Comparison of ENCODE assay signal across 10 cellular contexts in the genomic region with DNA sequence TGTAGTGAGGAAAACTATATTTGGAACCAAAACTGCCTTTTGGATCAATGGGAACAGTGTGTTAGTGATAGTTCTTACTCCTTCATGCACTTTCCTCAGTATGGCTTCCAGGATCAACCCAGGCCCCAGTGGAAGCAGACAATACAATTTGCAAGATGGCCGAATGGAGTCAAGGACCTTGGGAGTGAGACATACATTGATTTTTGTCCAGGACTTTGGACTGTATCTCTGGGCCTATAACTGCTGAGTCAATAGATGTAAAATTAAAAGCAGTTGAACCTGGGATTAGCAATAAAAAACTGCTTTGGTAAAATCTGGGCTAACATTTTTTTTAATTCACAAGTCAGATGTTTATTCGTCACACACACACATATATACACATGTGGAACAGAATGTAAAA. TPM values are rescaled to one million over a fixed set of nuclear protein-coding genes. Genes with fewer than 3 reads are reported as not detected.
DNase-seq lines count a peak whose midpoint lies in the region; ATAC-seq and TF ChIP-seq lines count a peak whose summit lies in the region.
"Had no signal": no experiment of that assay in that cellular context is flagged by ENCODE, and none has a peak within 500 bp of the region (broad histone marks: within the 10 kb centered on the region; RNA-seq: fewer than 3 reads in every experiment).

No MANE protein-coding gene starts in this region.

- H3K36me3 ChIP-seq in Caco-2 (ENCODE audit: control insufficient read depth, insufficient read depth, low read length) (no peaks in the 10 kb centered on the region), MG63 (peaks cover 17% of the 10 kb centered on the region), fibroblast of lung (ENCODE audit: control insufficient read depth, insufficient read depth, low read length) (no peaks in the 10 kb centered on the region), ovary (no peaks in the 10 kb centered on the region), mucosa of descending colon (ENCODE audit: low read depth) (no peaks in the 10 kb centered on the region)
- no peaks in the 10 kb centered on the region for H3K36me3 ChIP-seq in CD8-positive, alpha-beta memory T cell (ENCODE audit: insufficient read depth, low read length)
- H3K36me3 ChIP-seq: HAP-1 had no signal

- TF ChIP-seq EP300 in ovary (IDR thresholded peaks at IDR 0.05), result no peak

- no peak overlapping the region for H3K9ac ChIP-seq in fibroblast of lung (ENCODE audit: insufficient read depth, low read length)

- intact Hi-C loops in Caco-2 (cut with micrococcal nuclease; ENCODE audit: unreplicated experiment) (no loop called here), ovary (cut with DNase I) (no loop called here), mucosa of descending colon (cut with DNase I, micrococcal nuclease) (no loop called here)

- no peaks in the 10 kb centered on the region for H3K27me3 ChIP-seq in Caco-2 (replicated peaks; ENCODE audit: control insufficient read depth, insufficient read depth, low read length)
- H3K27me3 ChIP-seq in MG63, result no peaks in the 10 kb centered on the region
- H3K27me3 ChIP-seq in fibroblast of lung (ENCODE audit: control insufficient read depth, insufficient read depth, low read length), result no peaks in the 10 kb centered on the region
- no peaks in the 10 kb centered on the region for H3K27me3 ChIP-seq in ovary
- H3K27me3 ChIP-seq in CD8-positive, alpha-beta memory T cell (ENCODE audit: insufficient read depth, low read length, poor library complexity, severe bottlenecking), result no peaks in the 10 kb centered on the region

- H3K4me3 ChIP-seq in Caco-2 (ENCODE audit: low read depth, low read length), result no peak overlapping the region
- peak overlapping the region; percentile 74 for H3K4me3 ChIP-seq in MG63
- H3K4me3 ChIP-seq in fibroblast of lung (replicated peaks in 1 of 4; ENCODE audit: control extremely low read depth in 1 of 4, insufficient read depth in 1 of 4, low read depth in 3 of 4, low read length in 4 of 4), result peak overlapping the region in 3 of 4 experiments; percentile 11 to 90 (median 84)
- H3K4me3 ChIP-seq in ovary, result peak overlapping the region; percentile 90
- no peak overlapping the region for H3K4me3 ChIP-seq in CD8-positive, alpha-beta memory T cell (ENCODE audit: low read length)
- H3K4me3 ChIP-seq in mucosa of descending colon, result no peak overlapping the region

- H2AFZ ChIP-seq in fibroblast of lung (ENCODE audit: low read length), result no peak overlapping the region

- DNase-seq in Caco-2 (no peak), MG63 (no peak), fibroblast of lung (ENCODE audit: low read depth in 2 of 2) (no peak), ovary (no peak), NCI-H1436 treated with DMSO at 0.1 percent for 48 hours (lab: John Stamatoyannopoulos, UW) (no peak), mucosa of descending colon (no peak), GM19238 (ENCODE audit: insufficient read length, low spot score) (no peak)
- no peak for DNase-seq in CD8-positive, alpha-beta memory T cell
- DNase-seq: effector CD8-positive, alpha-beta T cell had no signal

- no peaks in the 10 kb centered on the region for H3K9me3 Mint-ChIP-seq in Caco-2 (ENCODE audit: unreplicated experiment)
- peaks cover 4 to 27% (median 17%) of the 10 kb centered on the region in 5 donors for H3K9me3 Mint-ChIP-seq in CD8-positive, alpha-beta memory T cell

- ATAC-seq in mucosa of descending colon, result no peak

- no peaks in the 10 kb centered on the region for H4K20me1 ChIP-seq in fibroblast of lung (ENCODE audit: control insufficient read depth, extremely low read depth, insufficient read depth, low read length)

- H3K4me2 ChIP-seq in fibroblast of lung (ENCODE audit: extremely low read depth, insufficient read depth, low read length), result peak overlapping the region; percentile 91

- CTCF ChIA-PET in Caco-2 (lab: Charles Lee), result no interaction called here
- CTCF ChIA-PET in CD8-positive, alpha-beta memory T cell (lab: Charles Lee), result no interaction called here

- TF ChIP-seq CTCF in Caco-2 (IDR thresholded peaks at IDR 0.05; ENCODE audit: insufficient read depth in 1 of 2, low read depth in 1 of 2, low read length in 1 of 2, severe bottlenecking in 1 of 2, unreplicated experiment in 1 of 2), result no peak
- TF ChIP-seq CTCF in fibroblast of lung (conservative IDR thresholded peaks at IDR 0.05 in 1 of 2, IDR thresholded peaks at IDR 0.05 in 1 of 2; ENCODE audit: low read depth in 1 of 2, low read length in 2 of 2), result no peak
- no peak for TF ChIP-seq CTCF in ovary (IDR thresholded peaks at IDR 0.05)
- TF ChIP-seq CTCF in mucosa of descending colon (IDR thresholded peaks at IDR 0.05), result no peak

- peaks cover 12% of the 10 kb centered on the region for H3K79me2 ChIP-seq in fibroblast of lung (ENCODE audit: control insufficient read depth, insufficient read depth, low read length)

- H3K4me1 ChIP-seq in Caco-2 (no peaks in the 10 kb centered on the region), fibroblast of lung (ENCODE audit: control insufficient read depth, extremely low read depth, insufficient read depth, low read length) (peaks cover 11% of the 10 kb centered on the region), ovary (ENCODE audit: insufficient read depth) (peaks cover 6% of the 10 kb centered on the region), mucosa of descending colon (ENCODE audit: low read depth) (peaks cover 35% of the 10 kb centered on the region)
- peaks cover 6% of the 10 kb centered on the region for H3K4me1 ChIP-seq in CD8-positive, alpha-beta memory T cell (ENCODE audit: insufficient read depth, low read length)

- H3K4me3 Mint-ChIP-seq in Caco-2 (ENCODE audit: unreplicated experiment), result no peak overlapping the region
- H3K4me3 Mint-ChIP-seq in CD8-positive, alpha-beta memory T cell, result peak overlapping the region in 2 of 7 donors; percentile 20 to 23

- H3K36me3 Mint-ChIP-seq in Caco-2 (ENCODE audit: insufficient read depth, unreplicated experiment), result peaks cover 6% of the 10 kb centered on the region
- H3K36me3 Mint-ChIP-seq in CD8-positive, alpha-beta memory T cell, result no peaks in the 10 kb centered on the region

- H3K27me3 Mint-ChIP-seq in Caco-2 (ENCODE audit: insufficient read depth, unreplicated experiment), result no peaks in the 10 kb centered on the region
- peaks cover 9 to 19% of the 10 kb centered on the region in 2 donors for H3K27me3 Mint-ChIP-seq in CD8-positive, alpha-beta memory T cell

- no peak for TF ChIP-seq POLR2A in ovary (IDR thresholded peaks at IDR 0.05)

- POLR2A ChIA-PET in Caco-2 (lab: Charles Lee), result no interaction called here
- POLR2A ChIA-PET in CD8-positive, alpha-beta memory T cell (lab: Charles Lee), result no interaction called here

- H3K27ac ChIP-seq in fibroblast of lung (ENCODE audit: insufficient read depth, low read length), result no peak overlapping the region
- H3K27ac ChIP-seq in ovary, result no peak overlapping the region
- no peak overlapping the region for H3K27ac ChIP-seq in CD8-positive, alpha-beta memory T cell (ENCODE audit: low read depth, low read length)

- H3K27ac Mint-ChIP-seq in Caco-2 (ENCODE audit: unreplicated experiment), result no peak overlapping the region
- H3K27ac Mint-ChIP-seq in CD8-positive, alpha-beta memory T cell, result peak overlapping the region in 1 of 8 donors; percentile 49

- 82 to 97% (median 94%) methylated on average over 2 of the region's 2 CpGs for WGBS in ovary, 3 donors

- H3K9me3 ChIP-seq in Caco-2 (no peaks in the 10 kb centered on the region), MG63 (no peaks in the 10 kb centered on the region), fibroblast of lung (ENCODE audit: control insufficient read depth, insufficient read depth, low read depth, low read length) (no peaks in the 10 kb centered on the region), ovary (no peaks in the 10 kb centered on the region), mucosa of descending colon (no peaks in the 10 kb centered on the region)
- no peaks in the 10 kb centered on the region for H3K9me3 ChIP-seq in CD8-positive, alpha-beta memory T cell (ENCODE audit: low read length)
- H3K9me3 ChIP-seq: HAP-1 had no signal

- no peaks in the 10 kb centered on the region for H3K4me1 Mint-ChIP-seq in Caco-2 (ENCODE audit: low read depth, unreplicated experiment)
- H3K4me1 Mint-ChIP-seq in CD8-positive, alpha-beta memory T cell, result peaks cover 10 to 19% (median 15%) of the 10 kb centered on the region in 3 donors

- BruUV-seq in Caco-2 (replicated peaks; lab: Mats Ljungman, UMichigan), result TSS peak; percentile 17

RNA-seq across cellular contexts. Expression of gene ARRDC4, which starts 1.8 kb away (rescaled TPM):
- 3.2 and 4.1 TPM in 2 replicates for total RNA-seq in Caco-2 (2022)
- 9.2 and 13.4 TPM in 2 replicates for total RNA-seq in MG63 (2014; rRNA removed; shearing (Covaris generic); ENCODE audit: low replicate concordance)
- total RNA-seq in fibroblast of lung, result 24.7 and 39.8 TPM in 2 replicates
- 10.6 and 27.3 TPM in 2 replicates for polyA plus RNA-seq in fibroblast of lung
- polyA plus RNA-seq in fibroblast of lung (2012), result 7.8 and 17.6 TPM in 2 replicates
- 4.6 and 9.5 TPM in 2 replicates for polyA minus RNA-seq in fibroblast of lung (ENCODE audit: low replicate concordance)
- 10 to 100 TPM; 12.6 to 35.2 (median 23.0) TPM for total RNA-seq in ovary
- 10 to 100 TPM in 1 of 2 donors, 1 to 10 TPM in 1; 5.8 to 16.9 TPM for polyA plus RNA-seq in ovary
- under 1 TPM; 0.31 to 0.51 TPM for total RNA-seq in CD8-positive, alpha-beta memory T cell
- 0.78 TPM for polyA plus RNA-seq in CD8-positive, alpha-beta memory T cell
- total RNA-seq in mucosa of descending colon, result 100 to 1,000 TPM in 1 of 3 donors, 10 to 100 TPM in 2; 49.6 to 164 (median 51.5) TPM

Comparison
In these comparisons a context has a peak if more than half of its experiments do, and no peak if none do; other contexts are left out.
1. H3K4me3 ChIP-seq: peak in MG63 (single experiment), fibroblast of lung (3 of 4) and ovary (single experiment); none in Caco-2 (single experiment), CD8-positive, alpha-beta memory T cell (single experiment) and mucosa of descending colon (single experiment).